In genomic region chr22:50252081-50253045, GRCh38 we compare ENCODE assay signal across 8 cellular contexts. TPM values are rescaled to one million over a fixed set of nuclear protein-coding genes. Genes with fewer than 3 reads are reported as not detected.
DNase-seq lines count a peak whose midpoint lies in the region; ATAC-seq and TF ChIP-seq lines count a peak whose summit lies in the region.

No MANE protein-coding gene starts in this region.

- ATAC-seq in GM19395 (IDR thresholded peaks at IDR 0.05; ENCODE audit: unreplicated experiment), result no peak

- no peaks in the 10 kb centered on the region for H3K9me3 Mint-ChIP-seq in endothelial cell (ENCODE audit: unreplicated experiment)
- no peaks in the 10 kb centered on the region for H3K9me3 Mint-ChIP-seq in stimulated activated naive CD8-positive, alpha-beta T cell treated with anti-CD3 and anti-CD28 coated beads, Interleukin-15, Interleukin-2, amounts not matched to agents 100 ng/mL and 50 ng/mL, for 24 hours

- peaks cover 14% of the 10 kb centered on the region for H3K4me1 ChIP-seq in muscle layer of colon (ENCODE audit: insufficient read depth, low read length)

- no peaks in the 10 kb centered on the region for H3K27me3 Mint-ChIP-seq in endothelial cell (ENCODE audit: unreplicated experiment)
- no peaks in the 10 kb centered on the region for H3K27me3 Mint-ChIP-seq in stimulated activated naive CD8-positive, alpha-beta T cell treated with anti-CD3 and anti-CD28 coated beads, Interleukin-15, Interleukin-2, amounts not matched to agents 100 ng/mL and 50 ng/mL, for 24 hours

- no peaks in the 10 kb centered on the region for H3K36me3 Mint-ChIP-seq in endothelial cell (ENCODE audit: low read depth, unreplicated experiment)
- H3K36me3 Mint-ChIP-seq in stimulated activated naive CD8-positive, alpha-beta T cell treated with anti-CD3 and anti-CD28 coated beads, Interleukin-15, Interleukin-2, amounts not matched to agents 100 ng/mL and 50 ng/mL, for 24 hours (ENCODE audit: low read depth), result no peaks in the 10 kb centered on the region

- no peak overlapping the region for H3K4me3 ChIP-seq in muscle layer of colon (ENCODE audit: low read depth in 1 of 2, low read length in 2 of 2)

- DNase-seq in DMS53 (lab: John Stamatoyannopoulos, UW) (peak; percentile 87), DMS53 treated with DMSO at 0.1 percent for 48 hours (lab: John Stamatoyannopoulos, UW; ENCODE audit: unreplicated experiment) (no peak), NCI-H2171 treated with DMSO at 0.1 percent for 48 hours (lab: John Stamatoyannopoulos, UW) (peak; percentile 22), endothelial cell (ENCODE audit: low spot score) (peak; percentile 76)
- peak; percentile 47 to 48 for DNase-seq in activated CD8-positive, alpha-beta memory T cell treated with anti-CD3 and anti-CD28 coated beads for 4 hours (ENCODE audit: low read depth in 2 of 2)

- TF ChIP-seq CTCF in endothelial cell (IDR thresholded peaks at IDR 0.05; ENCODE audit: unreplicated experiment), result no peak

- H3K27ac Mint-ChIP-seq in endothelial cell (ENCODE audit: unreplicated experiment), result no peak overlapping the region
- H3K27ac Mint-ChIP-seq in stimulated activated naive CD8-positive, alpha-beta T cell treated with anti-CD3 and anti-CD28 coated beads, Interleukin-15, Interleukin-2, amounts not matched to agents 100 ng/mL and 50 ng/mL, for 24 hours, result no peak overlapping the region

- H3K36me3 ChIP-seq in muscle layer of colon (ENCODE audit: insufficient read depth, low read length), result no peaks in the 10 kb centered on the region

- H3K9ac ChIP-seq in muscle layer of colon (ENCODE audit: low read length), result no peak overlapping the region

- H3K27ac ChIP-seq in muscle layer of colon (ENCODE audit: low read depth, low read length), result peak overlapping the region; percentile 52

- no peak overlapping the region for H3K4me3 Mint-ChIP-seq in endothelial cell (ENCODE audit: unreplicated experiment)
- H3K4me3 Mint-ChIP-seq in stimulated activated naive CD8-positive, alpha-beta T cell treated with anti-CD3 and anti-CD28 coated beads, Interleukin-15, Interleukin-2, amounts not matched to agents 100 ng/mL and 50 ng/mL, for 24 hours, result peak overlapping the region; percentile 26

- no peaks in the 10 kb centered on the region for H3K4me1 Mint-ChIP-seq in endothelial cell (ENCODE audit: unreplicated experiment)
- peaks cover 8% of the 10 kb centered on the region for H3K4me1 Mint-ChIP-seq in stimulated activated naive CD8-positive, alpha-beta T cell treated with anti-CD3 and anti-CD28 coated beads, Interleukin-15, Interleukin-2, amounts not matched to agents 100 ng/mL and 50 ng/mL, for 24 hours (ENCODE audit: low read depth)

- H3K9me3 ChIP-seq in muscle layer of colon (ENCODE audit: low read length), result no peaks in the 10 kb centered on the region

- H3K27me3 ChIP-seq in muscle layer of colon (ENCODE audit: control insufficient read depth in 1 of 2, insufficient read depth in 2 of 2, low read length in 2 of 2), result peaks cover 0 to 6% of the 10 kb centered on the region in 2 donors

RNA-seq across cellular contexts. Expression of gene HDAC10, which starts 1.3 kb away (rescaled TPM):
- 42.1 TPM for total RNA-seq in endothelial cell (ENCODE audit: unreplicated experiment)

RNA-seq across cellular contexts. Expression of gene TUBGCP6, which starts 7.5 kb away (rescaled TPM):
- 48.5 TPM for total RNA-seq in endothelial cell (ENCODE audit: unreplicated experiment)

RNA-seq across cellular contexts. Expression of gene MAPK12, which starts 9.1 kb away (rescaled TPM):
- total RNA-seq in endothelial cell (ENCODE audit: unreplicated experiment), result 33.4 TPM

RNA-seq across cellular contexts. Expression of gene MAPK11, which starts 17.8 kb away (rescaled TPM):
- 62.4 TPM for total RNA-seq in endothelial cell (ENCODE audit: unreplicated experiment)

RNA-seq across cellular contexts. Expression of gene SELENOO, which starts 51.6 kb away (rescaled TPM):
- 18.7 TPM for total RNA-seq in endothelial cell (ENCODE audit: unreplicated experiment)
